8 cellular contexts compared by ENCODE assay signal in genomic region chr11:68354181-68354872, GRCh38. TPM values are rescaled to one million over a fixed set of nuclear protein-coding genes. Genes with fewer than 3 reads are reported as not detected.
A peak's percentile ranks its signal among the peaks of the same experiment; 100 is the strongest.
DNase-seq lines count a peak whose midpoint lies in the region; ATAC-seq, FAIRE-seq and TF ChIP-seq lines count a peak whose summit lies in the region.

No MANE protein-coding gene starts in this region.

- peak overlapping the region; percentile 73 for H3K4me2 ChIP-seq in keratinocyte (ENCODE audit: control insufficient read depth, extremely low read depth, insufficient read depth, low read depth, low read length)

- peak; percentile 93 for FAIRE-seq in keratinocyte (lab: Jason Lieb, UNC)

- H3K27ac ChIP-seq in HEK293 (ENCODE audit: extremely low read depth, low read depth, low read length) (no peak overlapping the region), brain microvascular endothelial cell (peak overlapping the region; percentile 73), keratinocyte (ENCODE audit: control insufficient read depth, insufficient read depth, low read length) (peak overlapping the region; percentile 50), subcutaneous abdominal adipose tissue (ENCODE audit: low read depth, low read length) (peak overlapping the region; percentile 89)

- CTCF ChIA-PET in HEK293 (lab: Yijun Ruan, JAX): no interaction called here

- H3K4me3 ChIP-seq in HEK293 (ENCODE audit: low read depth, low read length) (no peak overlapping the region), brain microvascular endothelial cell (ENCODE audit: low read depth, low read length) (no peak overlapping the region), keratinocyte (ENCODE audit: control insufficient read depth in 2 of 3, extremely low read depth in 1 of 3, insufficient read depth in 2 of 3, low read depth in 1 of 3, low read length in 3 of 3) (peak overlapping the region in 1 of 3 experiments; percentile 36), subcutaneous abdominal adipose tissue (ENCODE audit: low read depth in 1 of 5, low read length in 5 of 5) (no peak overlapping the region)

- dilution Hi-C loops in keratinocyte (cut with MboI; ENCODE audit: extremely low pct_ligation_motif_present, low sequenced_read_pairs): no loop called here

- ATAC-seq in HG03095 (IDR thresholded peaks at IDR 0.05; ENCODE audit: unreplicated experiment): no peak
- ATAC-seq in HG03469 (IDR thresholded peaks at IDR 0.05; ENCODE audit: unreplicated experiment): no peak

- DNase-seq in brain microvascular endothelial cell (peak; percentile 81), keratinocyte (ENCODE audit: low read depth, low spot score) (peak; percentile 41), cerebellar nuclear complex (lab: John Stamatoyannopoulos, UW) (no peak), AML-193 (lab: John Stamatoyannopoulos, UW) (no peak)

- H2AFZ ChIP-seq in keratinocyte (ENCODE audit: control insufficient read depth, low read length): peak overlapping the region; percentile 74

- no peaks in the 10 kb centered on the region for H3K4me1 ChIP-seq in HEK293 (ENCODE audit: control insufficient read depth, insufficient read depth, low read length)
- peaks cover 18% of the 10 kb centered on the region for H3K4me1 ChIP-seq in keratinocyte (ENCODE audit: control insufficient read depth, extremely low read depth, insufficient read depth, low read length)
- H3K4me1 ChIP-seq in subcutaneous abdominal adipose tissue (ENCODE audit: control insufficient read depth in 5 of 5, insufficient read depth in 5 of 5, low read length in 5 of 5): peaks cover 12 to 71% (median 49%) of the 10 kb centered on the region in 5 donors

- H3K9me1 ChIP-seq in keratinocyte (ENCODE audit: control insufficient read depth, extremely low read depth, insufficient read depth, low read length): peaks cover 2% of the 10 kb centered on the region

- H3K9me3 ChIP-seq in HEK293 (ENCODE audit: control insufficient read depth, insufficient read depth, low read depth, low read length) (no peaks in the 10 kb centered on the region), keratinocyte (ENCODE audit: control insufficient read depth, low read depth, low read length) (no peaks in the 10 kb centered on the region), subcutaneous abdominal adipose tissue (ENCODE audit: control insufficient read depth in 5 of 5, low read length in 5 of 5) (no peaks in the 10 kb centered on the region)

- H4K20me1 ChIP-seq in keratinocyte (ENCODE audit: control insufficient read depth, extremely low read depth, insufficient read depth, low read length): no peaks in the 10 kb centered on the region

- peaks cover 8% of the 10 kb centered on the region for H3K79me2 ChIP-seq in keratinocyte (ENCODE audit: control insufficient read depth, insufficient read depth, low read length)

- in situ Hi-C loops in brain microvascular endothelial cell (cut with HindIII; ENCODE audit: low pct_ligation_motif_present, low sequenced_read_pairs): no loop called here

- no peaks in the 10 kb centered on the region for H3K27me3 ChIP-seq in brain microvascular endothelial cell (replicated peaks)
- no peaks in the 10 kb centered on the region for H3K27me3 ChIP-seq in keratinocyte (ENCODE audit: control insufficient read depth, extremely low read depth, insufficient read depth, low read length)
- no peaks in the 10 kb centered on the region for H3K27me3 ChIP-seq in subcutaneous abdominal adipose tissue (ENCODE audit: control insufficient read depth in 5 of 5, insufficient read depth in 4 of 5, low read length in 5 of 5)

- peaks cover 0 to 46% of the 10 kb centered on the region in 2 experiments; a peak in 1 of 3 replicates for H3K36me3 ChIP-seq in HEK293 (ENCODE audit: control insufficient read depth in 2 of 2, insufficient read depth in 1 of 2, low read length in 2 of 2)
- H3K36me3 ChIP-seq in brain microvascular endothelial cell (replicated peaks): peaks cover 8% of the 10 kb centered on the region
- H3K36me3 ChIP-seq in keratinocyte (ENCODE audit: control insufficient read depth in 2 of 2, extremely low read depth in 1 of 2, insufficient read depth in 2 of 2, low read length in 2 of 2): peaks cover 6 to 7% of the 10 kb centered on the region in 2 experiments
- peaks cover 0 to 29% (median 21%) of the 10 kb centered on the region in 5 donors for H3K36me3 ChIP-seq in subcutaneous abdominal adipose tissue (ENCODE audit: control insufficient read depth in 5 of 5, insufficient read depth in 5 of 5, low read length in 5 of 5)

- POLR2A ChIA-PET in HEK293 (lab: Yijun Ruan, JAX): no interaction called here

- TF ChIP-seq CTCF in HEK293 (tag by site-specific recombination; IDR thresholded peaks at IDR 0.05) (no peak), brain microvascular endothelial cell (IDR thresholded peaks at IDR 0.05; ENCODE audit: low read depth, low read length, missing control alignments) (no peak), keratinocyte (optimal IDR thresholded peaks at IDR 0.05 in 1 of 3, IDR thresholded peaks at IDR 0.05 in 1 of 3, conservative IDR thresholded peaks at IDR 0.05 in 1 of 3; ENCODE audit: extremely low read depth in 1 of 3, insufficient read depth in 2 of 3, low read length in 3 of 3) (no peak)

- H3K9ac ChIP-seq in keratinocyte (ENCODE audit: control insufficient read depth, extremely low read depth, insufficient read depth, low read length) (peak overlapping the region; percentile 34), subcutaneous abdominal adipose tissue (ENCODE audit: low read length in 5 of 5) (peak overlapping the region in 4 of 5 donors; percentile 48 to 60 (median 52))

TF ChIP-seq in HEK293, 187 proteins besides CTCF, POLR2A, EP300 and RAD21:
- TF ChIP-seq ZNF146 (tag by site-specific recombination; IDR thresholded peaks at IDR 0.05): 0 out of 2 replicates have a peak, but pooled peaks have one; percentile 38
- no peak for TF ChIP-seq ZNF645 (tag by site-specific recombination; IDR thresholded peaks at IDR 0.05)
- TF ChIP-seq, protein P1, sequence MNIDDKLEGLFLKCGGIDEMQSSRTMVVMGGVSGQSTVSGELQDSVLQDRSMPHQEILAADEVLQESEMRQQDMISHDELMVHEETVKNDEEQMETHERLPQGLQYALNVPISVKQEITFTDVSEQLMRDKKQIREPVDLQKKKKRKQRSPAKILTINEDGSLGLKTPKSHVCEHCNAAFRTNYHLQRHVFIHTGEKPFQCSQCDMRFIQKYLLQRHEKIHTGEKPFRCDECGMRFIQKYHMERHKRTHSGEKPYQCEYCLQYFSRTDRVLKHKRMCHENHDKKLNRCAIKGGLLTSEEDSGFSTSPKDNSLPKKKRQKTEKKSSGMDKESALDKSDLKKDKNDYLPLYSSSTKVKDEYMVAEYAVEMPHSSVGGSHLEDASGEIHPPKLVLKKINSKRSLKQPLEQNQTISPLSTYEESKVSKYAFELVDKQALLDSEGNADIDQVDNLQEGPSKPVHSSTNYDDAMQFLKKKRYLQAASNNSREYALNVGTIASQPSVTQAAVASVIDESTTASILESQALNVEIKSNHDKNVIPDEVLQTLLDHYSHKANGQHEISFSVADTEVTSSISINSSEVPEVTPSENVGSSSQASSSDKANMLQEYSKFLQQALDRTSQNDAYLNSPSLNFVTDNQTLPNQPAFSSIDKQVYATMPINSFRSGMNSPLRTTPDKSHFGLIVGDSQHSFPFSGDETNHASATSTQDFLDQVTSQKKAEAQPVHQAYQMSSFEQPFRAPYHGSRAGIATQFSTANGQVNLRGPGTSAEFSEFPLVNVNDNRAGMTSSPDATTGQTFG (tag by site-specific recombination; IDR thresholded peaks at IDR 0.05; ENCODE audit: borderline replicate concordance): no peak
- TF ChIP-seq ZNF600 (tag by site-specific recombination; IDR thresholded peaks at IDR 0.05): 0 out of 2 replicates have a peak, but pooled peaks have one; percentile 17
- no peak for TF ChIP-seq GFI1B (tag by site-specific recombination; IDR thresholded peaks at IDR 0.05)
TF ChIP-seq in HEK293: peak in this region for 2.

RNA-seq across cellular contexts. Expression of gene LRP5, which starts 41.9 kb away (rescaled TPM):
- polyA plus RNA-seq in keratinocyte: 6.6 to 8.6 TPM (median 8.0 TPM) in 3 replicates
- polyA plus RNA-seq in keratinocyte (2011; ENCODE audit: low read depth): 13.1 TPM
- polyA plus RNA-seq in keratinocyte (2011; cell fraction: cytosol; rRNA removed): 2.2 and 7.4 TPM in 2 replicates
- 15.3 and 24.0 TPM in 2 replicates for polyA plus RNA-seq in keratinocyte (2011; cell fraction: nucleus; rRNA removed)
- polyA plus RNA-seq in keratinocyte (2012; ENCODE audit: low replicate concordance): 11.8 and 23.0 TPM in 2 replicates
- polyA minus RNA-seq in keratinocyte: 16.9 to 44.7 TPM (median 20.8 TPM) in 3 replicates
- polyA minus RNA-seq in keratinocyte (2011; cell fraction: cytosol; rRNA and poly(A)+ RNA removed): 23.6 TPM
- 41.5 and 46.4 TPM in 2 replicates for polyA minus RNA-seq in keratinocyte (2011; cell fraction: nucleus; rRNA and poly(A)+ RNA removed)

Comparison
In these comparisons a context has a peak if more than half of its experiments do, and no peak if none do; other contexts are left out.
1. DNase-seq: peak in brain microvascular endothelial cell (single experiment) and keratinocyte (single experiment); none in cerebellar nuclear complex (0 of 2) and AML-193 (0 of 2).